In genomic region chr9:92140074-92140753, GRCh38 we compare ENCODE assay signal across 8 cellular contexts. TPM values are rescaled to one million over a fixed set of nuclear protein-coding genes. Genes with fewer than 3 reads are reported as not detected.
A peak's percentile ranks its signal among the peaks of the same experiment; 100 is the strongest.
DNase-seq lines count a peak whose midpoint lies in the region; ATAC-seq lines count a peak whose summit lies in the region.

No MANE protein-coding gene starts in this region.

- no peak overlapping the region for H3K27ac ChIP-seq in mesendoderm (ENCODE audit: low read depth, low read length)

- H3K4me3 ChIP-seq in mesendoderm (ENCODE audit: low read length): no peak overlapping the region

- no peak overlapping the region for H3K23ac ChIP-seq in mesendoderm (ENCODE audit: low read length)

- no peak overlapping the region for H3K4ac ChIP-seq in mesendoderm (ENCODE audit: low read depth, low read length)

- H4K5ac ChIP-seq in mesendoderm (ENCODE audit: low read length): no peak overlapping the region

- H3K4me1 Mint-ChIP-seq in activated CD8-positive, alpha-beta T cell treated with anti-CD3 and anti-CD28 coated beads, Interleukin-2, amount 10 ng/mL, durations not matched to agents 7 days and 5 days (ENCODE audit: low read depth): peaks cover 10% of the 10 kb centered on the region

- no peak overlapping the region for H3K56ac ChIP-seq in mesendoderm (ENCODE audit: low read length)

- ATAC-seq in HG03139 (IDR thresholded peaks at IDR 0.05; ENCODE audit: unreplicated experiment) (peak; percentile 56), GM19023 (IDR thresholded peaks at IDR 0.05; ENCODE audit: unreplicated experiment) (no peak)
- peak; percentile 66 for ATAC-seq in activated CD8-positive, alpha-beta T cell treated with anti-CD3 and anti-CD28 coated beads, Interleukin-2, amount 10 ng/mL, durations not matched to agents 7 days and 5 days

- H3K9me3 Mint-ChIP-seq in activated CD8-positive, alpha-beta T cell treated with anti-CD3 and anti-CD28 coated beads, Interleukin-2, amount 10 ng/mL, durations not matched to agents 7 days and 5 days (ENCODE audit: insufficient read depth): no peaks in the 10 kb centered on the region

- H3K9ac ChIP-seq in mesendoderm (ENCODE audit: low read length): no peak overlapping the region

- no peak overlapping the region for H2BK5ac ChIP-seq in mesendoderm (ENCODE audit: low read length)

- no peak overlapping the region for H3K4me3 Mint-ChIP-seq in activated CD8-positive, alpha-beta T cell treated with anti-CD3 and anti-CD28 coated beads, Interleukin-2, amount 10 ng/mL, durations not matched to agents 7 days and 5 days

- H3K4me1 ChIP-seq in mesendoderm (ENCODE audit: control insufficient read depth, low read depth, low read length): no peaks in the 10 kb centered on the region

- no peaks in the 10 kb centered on the region for H3K36me3 Mint-ChIP-seq in activated CD8-positive, alpha-beta T cell treated with anti-CD3 and anti-CD28 coated beads, Interleukin-2, amount 10 ng/mL, durations not matched to agents 7 days and 5 days (ENCODE audit: low read depth)

- H3K27me3 ChIP-seq in mesendoderm (ENCODE audit: insufficient read depth, low read length, poor library complexity): no peaks in the 10 kb centered on the region

- no peak overlapping the region for H3K27ac Mint-ChIP-seq in activated CD8-positive, alpha-beta T cell treated with anti-CD3 and anti-CD28 coated beads, Interleukin-2, amount 10 ng/mL, durations not matched to agents 7 days and 5 days

- H3K18ac ChIP-seq in mesendoderm (ENCODE audit: low read length): no peak overlapping the region

- H3K79me1 ChIP-seq in mesendoderm (ENCODE audit: low read length): no peaks in the 10 kb centered on the region

- H4K8ac ChIP-seq in mesendoderm (ENCODE audit: low read depth, low read length): no peak overlapping the region

- CTCF ChIA-PET in activated CD8-positive, alpha-beta T cell treated with anti-CD3 and anti-CD28 coated beads, Interleukin-2, amount 10 ng/mL, durations not matched to agents 7 days and 5 days (lab: Charles Lee): interaction anchor here (0.7 to 5.3 kb wide), 59 partner anchors 9 to 656 kb away, joined by 3 to 50 read pairs (median 6); partner anchors contain the start of genes CENPP, NOL8 and SPTLC1

- peak; percentile 24 for DNase-seq in GDM1 (lab: John Stamatoyannopoulos, UW)
- DNase-seq in NCI-H774 (lab: John Stamatoyannopoulos, UW): peak; percentile 57
- DNase-seq in activated CD8-positive, alpha-beta T cell treated with anti-CD3 and anti-CD28 coated beads, Interleukin-2, amount 10 ng/mL, durations not matched to agents 7 days and 5 days: peak; percentile 80
- DNase-seq in effector CD8-positive, alpha-beta T cell (lab: John Stamatoyannopoulos, UW): peak; percentile 53
- peak; percentile 88 for DNase-seq in mesendoderm
- peak; percentile 36 to 47 for DNase-seq in stimulated activated CD8-positive, alpha-beta memory T cell treated with anti-CD3 and anti-CD28 coated beads, Interleukin-4, amount 100 ng/mL, for 1 hour (ENCODE audit: low read depth in 2 of 2, low spot score in 1 of 2)

- H2BK120ac ChIP-seq in mesendoderm (ENCODE audit: low read depth, low read length): no peak overlapping the region

- no peaks in the 10 kb centered on the region for H3K36me3 ChIP-seq in mesendoderm (ENCODE audit: control insufficient read depth, insufficient read depth, low read length)

- no peak overlapping the region for H2BK15ac ChIP-seq in mesendoderm (replicated peaks; ENCODE audit: low read depth)

- H2AK5ac ChIP-seq in mesendoderm (ENCODE audit: low read length): no peak overlapping the region

- POLR2A ChIA-PET in activated CD8-positive, alpha-beta T cell treated with anti-CD3 and anti-CD28 coated beads, Interleukin-2, amount 10 ng/mL, durations not matched to agents 7 days and 5 days (lab: Charles Lee): interaction anchor here (0.8 kb wide), 2 partner anchors 106 to 299 kb away, joined by 3 read pairs; no protein-coding TSS in a partner anchor

- WGBS in mesendoderm (ENCODE audit: extremely low coverage, insufficient coverage, low lambda C conversion rate): no CpG with 5 or more reads among the region's 16 CpGs

- peaks cover 38% of the 10 kb centered on the region for H3K27me3 Mint-ChIP-seq in activated CD8-positive, alpha-beta T cell treated with anti-CD3 and anti-CD28 coated beads, Interleukin-2, amount 10 ng/mL, durations not matched to agents 7 days and 5 days (ENCODE audit: low read depth)

- H3K79me2 ChIP-seq in mesendoderm (ENCODE audit: control insufficient read depth, insufficient read depth, low read length): no peaks in the 10 kb centered on the region

- H3K4me2 ChIP-seq in mesendoderm (ENCODE audit: low read length): no peak overlapping the region

RNA-seq across cellular contexts. Expression of gene SPTLC1, which starts 25.0 kb away (rescaled TPM):
- 10 to 100 TPM; 47.7 to 52.5 TPM for total RNA-seq in activated CD8-positive, alpha-beta T cell treated with anti-CD3 and anti-CD28 coated beads, Interleukin-2, amount 10 ng/mL, durations not matched to agents 7 days and 5 days
- 64.5 TPM for polyA plus RNA-seq in mesendoderm (2013, experiment 1 of 2)
- polyA plus RNA-seq in mesendoderm (2013, experiment 2 of 2): 61.3 TPM

Comparison
In these comparisons a context has a peak if more than half of its experiments do, and no peak if none do; other contexts are left out.
1. DNase-seq: peak in every context shown above with its lines; median percentile 88 in mesendoderm; 80 in activated CD8-positive, alpha-beta T cell treated with anti-CD3 and anti-CD28 coated beads, Interleukin-2, amount 10 ng/mL, durations not matched to agents 7 days and 5 days; 57 in NCI-H774; 53 in effector CD8-positive, alpha-beta T cell; 42 in stimulated activated CD8-positive, alpha-beta memory T cell treated with anti-CD3 and anti-CD28 coated beads, Interleukin-4, amount 100 ng/mL, for 1 hour; 24 in GDM1.